17 cellular contexts compared by ENCODE assay signal in the genomic region with DNA sequence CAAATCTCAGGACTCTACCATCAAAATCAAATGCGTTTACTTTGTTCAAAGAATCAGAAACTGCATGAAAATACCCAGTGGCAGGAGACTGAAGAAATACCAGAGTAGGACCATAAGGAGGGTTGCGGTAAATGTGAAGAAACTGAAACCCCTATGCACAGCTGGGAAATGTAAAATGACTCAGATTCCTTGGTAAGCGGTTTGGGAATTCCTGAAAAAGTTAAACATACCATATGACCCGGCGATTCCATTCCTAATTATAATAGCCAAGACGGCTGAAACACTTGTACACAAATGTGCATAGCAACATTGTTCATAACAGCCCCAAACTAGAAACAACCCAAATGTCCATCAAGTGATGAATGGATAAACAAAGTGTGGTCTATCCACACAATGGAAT.
"Had no signal": no experiment of that assay in that cellular context is flagged by ENCODE, and none has a peak within 500 bp of the region (broad histone marks: within the 10 kb centered on the region; RNA-seq: fewer than 3 reads in every experiment).

No MANE protein-coding gene starts in this region.

- H3K36me3 ChIP-seq: ascending aorta, thyroid gland, uterus had no signal

- H3K4me1 ChIP-seq: ascending aorta, thyroid gland, uterus had no signal

- H3K4me1 Mint-ChIP-seq: nephron; stimulated activated memory B cell treated with anti-CD40 and anti-IgM and Interleukin-4, amounts not matched to agents 10 μg/mL and 1 μg/mL and 100 μg/mL, for 72 hours had no signal

- H3K9me3 Mint-ChIP-seq: activated T-helper 1 cell treated with anti-CD3 and anti-CD28 coated beads, Interleukin-12 subunit alpha, Interleukin-12 subunit beta, Interleukin-2, Interleukin-4 antibody, amounts not matched to agents 30 ng/mL and 10 ng/mL and 1 ng/mL, durations not matched to agents 14 hours and 24 hours and 36 hours; nephron had no signal

- H3K4me3 ChIP-seq: ascending aorta, thyroid gland, uterus had no signal

- H3K4me3 Mint-ChIP-seq: activated T-helper 1 cell treated with anti-CD3 and anti-CD28 coated beads, Interleukin-12 subunit alpha, Interleukin-12 subunit beta, Interleukin-2, Interleukin-4 antibody, amounts not matched to agents 30 ng/mL and 10 ng/mL and 1 ng/mL, durations not matched to agents 14 hours and 24 hours and 36 hours; nephron; stimulated activated memory B cell treated with anti-CD40 and anti-IgM and Interleukin-4, amounts not matched to agents 10 μg/mL and 1 μg/mL and 100 μg/mL, for 72 hours had no signal

- DNase-seq: activated naive CD4-positive, alpha-beta T cell treated with Interleukin-2 at 50 U/mL for 16 hours; erythroblast; foreskin fibroblast; glutamatergic neuron; kidney glomerular epithelial cell; mesendoderm; nucleus accumbens; posterior cingulate gyrus; retina; stimulated activated CD4-positive, alpha-beta T cell treated with anti-CD3 and anti-CD28 coated beads, Interleukin-2, amount 100 ng/mL, for 48 hours; thyroid gland; uterus had no signal

- FAIRE-seq: colon had no signal

- ATAC-seq: stimulated activated memory B cell treated with anti-CD40 and anti-IgM and Interleukin-4, amounts not matched to agents 10 μg/mL and 1 μg/mL and 100 μg/mL, for 72 hours had no signal

- H3K36me3 Mint-ChIP-seq: stimulated activated memory B cell treated with anti-CD40 and anti-IgM and Interleukin-4, amounts not matched to agents 10 μg/mL and 1 μg/mL and 100 μg/mL, for 72 hours had no signal

- H3K27me3 ChIP-seq: ascending aorta, thyroid gland, uterus had no signal

- H3K27ac ChIP-seq: ascending aorta, thyroid gland, uterus had no signal

- H3K27ac Mint-ChIP-seq: activated T-helper 1 cell treated with anti-CD3 and anti-CD28 coated beads, Interleukin-12 subunit alpha, Interleukin-12 subunit beta, Interleukin-2, Interleukin-4 antibody, amounts not matched to agents 30 ng/mL and 10 ng/mL and 1 ng/mL, durations not matched to agents 14 hours and 24 hours and 36 hours; nephron; stimulated activated memory B cell treated with anti-CD40 and anti-IgM and Interleukin-4, amounts not matched to agents 10 μg/mL and 1 μg/mL and 100 μg/mL, for 72 hours had no signal

- H3K9me3 ChIP-seq: ascending aorta, thyroid gland, uterus had no signal
